Comparison of ENCODE assay signal across 2 cellular contexts in the genomic region with DNA sequence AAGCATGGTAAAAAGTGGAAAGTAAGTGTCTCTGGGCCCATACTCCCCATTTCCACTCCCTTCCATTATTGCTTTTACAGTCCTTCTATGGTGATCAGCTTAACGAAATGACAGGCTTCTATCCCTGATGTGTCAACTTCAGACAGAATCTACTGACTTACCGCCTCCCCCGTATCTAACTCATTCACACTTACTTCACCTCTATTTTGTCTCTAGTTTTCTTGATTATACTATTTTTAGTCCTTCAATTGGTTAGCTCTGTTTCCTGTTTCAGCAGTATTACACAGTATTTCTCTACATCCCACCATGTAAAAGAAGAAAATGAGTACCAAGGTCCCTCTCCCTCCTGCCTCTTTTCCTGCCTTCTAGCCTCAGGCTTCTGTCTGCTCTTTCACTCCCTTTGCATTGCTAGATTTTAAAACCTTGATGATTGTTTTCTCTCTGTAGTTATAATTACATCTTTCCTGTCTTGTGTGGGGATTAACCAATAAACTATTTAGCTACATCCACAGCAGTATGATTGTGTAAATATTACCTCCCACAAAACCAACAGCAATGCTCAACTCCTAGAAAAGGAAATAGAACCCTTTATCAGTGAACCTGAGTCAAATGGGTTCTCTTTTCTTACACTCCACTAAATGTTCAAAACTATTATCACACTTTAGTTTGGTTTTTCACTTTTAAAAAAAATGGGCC.
TF ChIP-seq lines count a peak whose summit lies in the region.

No MANE protein-coding gene starts in this region.

TF ChIP-seq in HEK293, 187 proteins besides CTCF, POLR2A, EP300 and RAD21 (continued from another document):
- TF ChIP-seq, protein P1, sequence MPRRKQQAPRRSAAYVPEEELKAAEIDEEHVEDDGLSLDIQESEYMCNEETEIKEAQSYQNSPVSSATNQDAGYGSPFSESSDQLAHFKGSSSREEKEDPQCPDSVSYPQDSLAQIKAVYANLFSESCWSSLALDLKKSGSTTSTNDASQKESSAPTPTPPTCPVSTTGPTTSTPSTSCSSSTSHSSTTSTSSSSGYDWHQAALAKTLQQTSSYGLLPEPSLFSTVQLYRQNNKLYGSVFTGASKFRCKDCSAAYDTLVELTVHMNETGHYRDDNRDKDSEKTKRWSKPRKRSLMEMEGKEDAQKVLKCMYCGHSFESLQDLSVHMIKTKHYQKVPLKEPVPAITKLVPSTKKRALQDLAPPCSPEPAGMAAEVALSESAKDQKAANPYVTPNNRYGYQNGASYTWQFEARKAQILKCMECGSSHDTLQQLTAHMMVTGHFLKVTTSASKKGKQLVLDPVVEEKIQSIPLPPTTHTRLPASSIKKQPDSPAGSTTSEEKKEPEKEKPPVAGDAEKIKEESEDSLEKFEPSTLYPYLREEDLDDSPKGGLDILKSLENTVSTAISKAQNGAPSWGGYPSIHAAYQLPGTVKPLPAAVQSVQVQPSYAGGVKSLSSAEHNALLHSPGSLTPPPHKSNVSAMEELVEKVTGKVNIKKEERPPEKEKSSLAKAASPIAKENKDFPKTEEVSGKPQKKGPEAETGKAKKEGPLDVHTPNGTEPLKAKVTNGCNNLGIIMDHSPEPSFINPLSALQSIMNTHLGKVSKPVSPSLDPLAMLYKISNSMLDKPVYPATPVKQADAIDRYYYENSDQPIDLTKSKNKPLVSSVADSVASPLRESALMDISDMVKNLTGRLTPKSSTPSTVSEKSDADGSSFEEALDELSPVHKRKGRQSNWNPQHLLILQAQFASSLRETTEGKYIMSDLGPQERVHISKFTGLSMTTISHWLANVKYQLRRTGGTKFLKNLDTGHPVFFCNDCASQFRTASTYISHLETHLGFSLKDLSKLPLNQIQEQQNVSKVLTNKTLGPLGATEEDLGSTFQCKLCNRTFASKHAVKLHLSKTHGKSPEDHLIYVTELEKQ (tag by site-specific recombination; IDR thresholded peaks at IDR 0.05; ENCODE audit: borderline replicate concordance): no peak
- TF ChIP-seq ZNF501 (tag by site-specific recombination; IDR thresholded peaks at IDR 0.05): no peak
- peak; percentile 99 for TF ChIP-seq WT1 (tag by site-specific recombination; IDR thresholded peaks at IDR 0.05)
- TF ChIP-seq ZNF626 (tag by site-specific recombination; IDR thresholded peaks at IDR 0.05): no peak
- no peak for TF ChIP-seq ZNF792 (tag by site-specific recombination; IDR thresholded peaks at IDR 0.05)
- TF ChIP-seq TRIM28 (IDR thresholded peaks at IDR 0.05; ENCODE audit: borderline replicate concordance, low read length): no peak
- TF ChIP-seq SP7 (tag by site-specific recombination; IDR thresholded peaks at IDR 0.05): peak; percentile 82
- TF ChIP-seq, protein P2, sequence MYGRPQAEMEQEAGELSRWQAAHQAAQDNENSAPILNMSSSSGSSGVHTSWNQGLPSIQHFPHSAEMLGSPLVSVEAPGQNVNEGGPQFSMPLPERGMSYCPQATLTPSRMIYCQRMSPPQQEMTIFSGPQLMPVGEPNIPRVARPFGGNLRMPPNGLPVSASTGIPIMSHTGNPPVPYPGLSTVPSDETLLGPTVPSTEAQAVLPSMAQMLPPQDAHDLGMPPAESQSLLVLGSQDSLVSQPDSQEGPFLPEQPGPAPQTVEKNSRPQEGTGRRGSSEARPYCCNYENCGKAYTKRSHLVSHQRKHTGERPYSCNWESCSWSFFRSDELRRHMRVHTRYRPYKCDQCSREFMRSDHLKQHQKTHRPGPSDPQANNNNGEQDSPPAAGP (tag by site-specific recombination; IDR thresholded peaks at IDR 0.05): peak; percentile 94
- TF ChIP-seq HOXD13 (CRISPR knock-in tag; IDR thresholded peaks at IDR 0.05; ENCODE audit: borderline replicate concordance): no peak
- TF ChIP-seq, protein P3, sequence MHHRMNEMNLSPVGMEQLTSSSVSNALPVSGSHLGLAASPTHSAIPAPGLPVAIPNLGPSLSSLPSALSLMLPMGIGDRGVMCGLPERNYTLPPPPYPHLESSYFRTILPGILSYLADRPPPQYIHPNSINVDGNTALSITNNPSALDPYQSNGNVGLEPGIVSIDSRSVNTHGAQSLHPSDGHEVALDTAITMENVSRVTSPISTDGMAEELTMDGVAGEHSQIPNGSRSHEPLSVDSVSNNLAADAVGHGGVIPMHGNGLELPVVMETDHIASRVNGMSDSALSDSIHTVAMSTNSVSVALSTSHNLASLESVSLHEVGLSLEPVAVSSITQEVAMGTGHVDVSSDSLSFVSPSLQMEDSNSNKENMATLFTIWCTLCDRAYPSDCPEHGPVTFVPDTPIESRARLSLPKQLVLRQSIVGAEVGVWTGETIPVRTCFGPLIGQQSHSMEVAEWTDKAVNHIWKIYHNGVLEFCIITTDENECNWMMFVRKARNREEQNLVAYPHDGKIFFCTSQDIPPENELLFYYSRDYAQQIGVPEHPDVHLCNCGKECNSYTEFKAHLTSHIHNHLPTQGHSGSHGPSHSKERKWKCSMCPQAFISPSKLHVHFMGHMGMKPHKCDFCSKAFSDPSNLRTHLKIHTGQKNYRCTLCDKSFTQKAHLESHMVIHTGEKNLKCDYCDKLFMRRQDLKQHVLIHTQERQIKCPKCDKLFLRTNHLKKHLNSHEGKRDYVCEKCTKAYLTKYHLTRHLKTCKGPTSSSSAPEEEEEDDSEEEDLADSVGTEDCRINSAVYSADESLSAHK (tag by site-specific recombination; IDR thresholded peaks at IDR 0.05): no peak
- TF ChIP-seq, protein P4, sequence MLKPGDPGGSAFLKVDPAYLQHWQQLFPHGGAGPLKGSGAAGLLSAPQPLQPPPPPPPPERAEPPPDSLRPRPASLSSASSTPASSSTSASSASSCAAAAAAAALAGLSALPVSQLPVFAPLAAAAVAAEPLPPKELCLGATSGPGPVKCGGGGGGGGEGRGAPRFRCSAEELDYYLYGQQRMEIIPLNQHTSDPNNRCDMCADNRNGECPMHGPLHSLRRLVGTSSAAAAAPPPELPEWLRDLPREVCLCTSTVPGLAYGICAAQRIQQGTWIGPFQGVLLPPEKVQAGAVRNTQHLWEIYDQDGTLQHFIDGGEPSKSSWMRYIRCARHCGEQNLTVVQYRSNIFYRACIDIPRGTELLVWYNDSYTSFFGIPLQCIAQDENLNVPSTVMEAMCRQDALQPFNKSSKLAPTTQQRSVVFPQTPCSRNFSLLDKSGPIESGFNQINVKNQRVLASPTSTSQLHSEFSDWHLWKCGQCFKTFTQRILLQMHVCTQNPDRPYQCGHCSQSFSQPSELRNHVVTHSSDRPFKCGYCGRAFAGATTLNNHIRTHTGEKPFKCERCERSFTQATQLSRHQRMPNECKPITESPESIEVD (tag by site-specific recombination; IDR thresholded peaks at IDR 0.05): peak; percentile 63
- TF ChIP-seq, protein P5, sequence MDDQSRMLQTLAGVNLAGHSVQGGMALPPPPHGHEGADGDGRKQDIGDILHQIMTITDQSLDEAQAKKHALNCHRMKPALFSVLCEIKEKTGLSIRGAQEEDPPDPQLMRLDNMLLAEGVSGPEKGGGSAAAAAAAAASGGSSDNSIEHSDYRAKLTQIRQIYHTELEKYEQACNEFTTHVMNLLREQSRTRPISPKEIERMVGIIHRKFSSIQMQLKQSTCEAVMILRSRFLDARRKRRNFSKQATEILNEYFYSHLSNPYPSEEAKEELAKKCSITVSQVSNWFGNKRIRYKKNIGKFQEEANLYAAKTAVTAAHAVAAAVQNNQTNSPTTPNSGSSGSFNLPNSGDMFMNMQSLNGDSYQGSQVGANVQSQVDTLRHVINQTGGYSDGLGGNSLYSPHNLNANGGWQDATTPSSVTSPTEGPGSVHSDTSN (CRISPR knock-in tag; IDR thresholded peaks at IDR 0.05): no peak
- no peak for TF ChIP-seq KLF8 (tag by site-specific recombination; IDR thresholded peaks at IDR 0.05)
- TF ChIP-seq GLIS1 (tag by site-specific recombination; IDR thresholded peaks at IDR 0.05): peak; percentile 10; the same call in 1 of the 2 replicates

TF ChIP-seq in HepG2, 621 proteins besides CTCF, POLR2A, EP300 and RAD21 (continued from another document):
- TF ChIP-seq NR3C1 (CRISPR knock-in tag; IDR thresholded peaks at IDR 0.05) (no peak), ZKSCAN5 (CRISPR knock-in tag; IDR thresholded peaks at IDR 0.05) (peak; percentile 68; the same call in 1 of the 2 replicates), ZNF253 (CRISPR knock-in tag; IDR thresholded peaks at IDR 0.05; ENCODE audit: borderline replicate concordance) (no peak)
